Comparison of ENCODE assay signal across 16 cellular contexts in the genomic region with DNA sequence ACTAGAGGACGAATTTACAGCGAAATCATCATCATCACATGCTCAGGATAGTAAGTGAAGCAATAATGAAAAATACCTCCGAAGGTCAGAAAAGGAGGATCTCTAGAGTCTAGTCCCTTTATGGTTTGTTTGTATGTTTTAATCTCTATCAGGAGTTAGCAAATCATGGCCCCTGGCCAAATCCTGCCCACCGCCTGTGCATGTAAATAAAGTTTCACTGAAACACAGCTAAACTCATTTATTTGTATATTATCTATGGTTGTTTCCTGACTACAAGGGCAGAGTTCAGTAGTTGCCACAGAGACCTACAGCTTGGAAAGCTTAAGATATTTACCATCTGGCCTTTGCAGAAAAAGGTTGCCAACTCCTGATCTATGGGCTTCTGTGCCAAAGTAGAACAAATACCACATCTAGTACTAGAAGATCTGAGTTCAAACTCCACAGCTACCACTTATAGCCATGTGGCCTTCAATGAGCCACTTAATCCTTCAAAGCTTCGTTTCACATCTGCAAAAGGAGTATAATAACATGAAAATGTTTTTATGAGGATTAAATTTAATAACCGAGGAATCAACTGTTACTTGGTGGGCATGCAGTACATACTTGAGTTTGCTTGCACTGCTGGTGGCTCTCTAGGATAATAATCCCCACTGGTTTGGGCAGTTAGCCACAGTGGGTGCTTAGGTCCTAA.
A peak's percentile ranks its signal among the peaks of the same experiment; 100 is the strongest.
DNase-seq lines count a peak whose midpoint lies in the region; ATAC-seq, FAIRE-seq and TF ChIP-seq lines count a peak whose summit lies in the region.
"Had no signal": no experiment of that assay in that cellular context is flagged by ENCODE, and none has a peak within 500 bp of the region (broad histone marks: within the 10 kb centered on the region; RNA-seq: fewer than 3 reads in every experiment).

No MANE protein-coding gene starts in this region.

- TF ChIP-seq CTCF in ovary (IDR thresholded peaks at IDR 0.05): no peak

- H3K27ac ChIP-seq in small intestine (ENCODE audit: low read depth in 1 of 2, low read length in 1 of 2): no peak overlapping the region
- H3K27ac ChIP-seq in ovary: no peak overlapping the region
- H3K27ac ChIP-seq: GM23248, sigmoid colon, testis had no signal

- no peak for FAIRE-seq in small intestine (lab: Jason Lieb, UNC)
- FAIRE-seq: GM12878 had no signal

- no peak for TF ChIP-seq POLR2A in ovary (IDR thresholded peaks at IDR 0.05)

- H3K9me3 ChIP-seq in small intestine (ENCODE audit: control insufficient read depth, low read depth) (no peaks in the 10 kb centered on the region), ovary (no peaks in the 10 kb centered on the region)
- H3K9me3 ChIP-seq: sigmoid colon, testis had no signal

- H3K4me1 ChIP-seq in small intestine (ENCODE audit: control insufficient read depth in 2 of 2, insufficient read depth in 1 of 2, low read depth in 1 of 2, low read length in 1 of 2) (peaks cover 0 to 2% of the 10 kb centered on the region in 2 donors), ovary (ENCODE audit: insufficient read depth) (peaks cover 2% of the 10 kb centered on the region)
- H3K4me1 ChIP-seq: testis had no signal

- TF ChIP-seq EP300 in ovary (IDR thresholded peaks at IDR 0.05): no peak

- WGBS in small intestine, 3 donors: 16 to 39% (median 23%) methylated on average over 6 of the region's 6 CpGs
- 17 to 46% (median 24%) methylated on average over 6 of the region's 6 CpGs for WGBS in ovary, 3 donors

- ATAC-seq in GM19455 (IDR thresholded peaks at IDR 0.05; ENCODE audit: unreplicated experiment): no peak
- ATAC-seq: GM12878 had no signal

- H3K36me3 ChIP-seq in small intestine (ENCODE audit: control insufficient read depth in 2 of 2, insufficient read depth in 2 of 2, low read length in 2 of 2): no peaks in the 10 kb centered on the region
- H3K36me3 ChIP-seq in ovary: no peaks in the 10 kb centered on the region
- H3K36me3 ChIP-seq: sigmoid colon had no signal

- DNase-seq in DMS79 treated with DMSO at 0.1 percent for 48 hours (lab: John Stamatoyannopoulos, UW): peak; percentile 36
- DNase-seq in DMS79 (lab: John Stamatoyannopoulos, UW): no peak
- DNase-seq in NCI-H82 treated with DMSO at 0.1 percent for 48 hours (lab: John Stamatoyannopoulos, UW; ENCODE audit: unreplicated experiment): peak; percentile 64
- peak; percentile 61 for DNase-seq in fibroblast of peridontal ligament (ENCODE audit: extremely low read depth)
- peak; percentile 72 for DNase-seq in small intestine
- no peak for DNase-seq in AG08395 (ENCODE audit: low spot score)
- DNase-seq in ovary: no peak
- DNase-seq: activated CD4-positive, alpha-beta T cell treated with anti-CD3 and anti-CD28 coated beads for 48 hours; activated T-cell treated with anti-CD3 and anti-CD28 coated beads, Interleukin-2, amount 50 U/mL, for 48 hours; DMS53; GM23248; NCI-H187; sigmoid colon; testis had no signal

- intact Hi-C loops in ovary (cut with DNase I): no loop called here

- H3K4me3 ChIP-seq in small intestine (ENCODE audit: low read depth in 1 of 2, low read length in 2 of 2) (no peak overlapping the region), ovary (no peak overlapping the region)
- H3K4me3 ChIP-seq: GM12878, GM23248, sigmoid colon, testis had no signal

- H3K27me3 ChIP-seq in small intestine (ENCODE audit: control insufficient read depth in 2 of 2, insufficient read depth in 2 of 2, low read length in 2 of 2) (no peaks in the 10 kb centered on the region), ovary (no peaks in the 10 kb centered on the region)
- H3K27me3 ChIP-seq: sigmoid colon, testis had no signal

Comparison
In these comparisons a context has a peak if more than half of its experiments do, and no peak if none do; other contexts are left out.
1. DNase-seq: peak in DMS79 treated with DMSO at 0.1 percent for 48 hours (single experiment), NCI-H82 treated with DMSO at 0.1 percent for 48 hours (single experiment), fibroblast of peridontal ligament (single experiment) and small intestine (single experiment); none in DMS79 (single experiment), AG08395 (single experiment) and ovary (0 of 5).